In the genomic region with DNA sequence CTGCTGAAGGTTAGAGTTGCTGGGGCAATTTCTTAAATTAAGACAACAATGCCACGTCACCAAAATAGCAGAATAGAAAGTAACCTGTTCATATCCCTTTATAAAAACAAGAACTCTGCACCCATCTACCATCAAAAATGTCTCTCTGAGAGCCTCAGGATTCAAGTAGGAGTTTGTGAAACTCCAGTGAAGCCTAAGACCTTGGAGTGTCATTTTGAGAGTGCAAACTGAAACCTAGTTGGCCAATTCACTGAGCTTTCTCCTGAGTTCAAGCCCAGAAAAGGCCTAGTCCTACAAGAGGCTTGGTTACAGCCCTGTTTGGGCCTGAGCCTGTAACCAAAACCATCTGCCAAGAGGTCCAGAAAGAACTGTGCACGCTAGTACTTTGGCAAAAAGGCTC, we compare ENCODE assay signal across 18 cellular contexts.
DNase-seq lines count a peak whose midpoint lies in the region; ATAC-seq, FAIRE-seq and TF ChIP-seq lines count a peak whose summit lies in the region.
"Had no signal": no experiment of that assay in that cellular context is flagged by ENCODE, and none has a peak within 500 bp of the region (broad histone marks: within the 10 kb centered on the region; RNA-seq: fewer than 3 reads in every experiment).

No MANE protein-coding gene starts in this region.

- ATAC-seq in GM19455 (IDR thresholded peaks at IDR 0.05; ENCODE audit: unreplicated experiment): peak; percentile 78
- peak; percentile 78 for ATAC-seq in HG02759 (IDR thresholded peaks at IDR 0.05; ENCODE audit: unreplicated experiment)
- ATAC-seq in HG03354 (IDR thresholded peaks at IDR 0.05; ENCODE audit: poor library complexity, severe bottlenecking, unreplicated experiment): peak; percentile 50
- ATAC-seq in GM18861 (IDR thresholded peaks at IDR 0.05; ENCODE audit: unreplicated experiment): no peak
- ATAC-seq: activated CD8-positive, alpha-beta T cell treated with anti-CD3 and anti-CD28 coated beads for 36 hours; HepG2; psoas muscle had no signal

- no peak for FAIRE-seq in GM12891 (lab: Jason Lieb, UNC)
- no peak for FAIRE-seq in D721Med (lab: Jason Lieb, UNC)
- FAIRE-seq: bronchial epithelial cell, HepG2, urothelium cell line had no signal

- DNase-seq in GM12891 (ENCODE audit: insufficient read length, low spot score): peak; percentile 2
- DNase-seq in NCI-H1417 (lab: John Stamatoyannopoulos, UW): no peak
- DNase-seq in stimulated activated CD4-positive, alpha-beta T cell treated with anti-CD3 and anti-CD28 coated beads, Interleukin-2, amount 100 ng/mL, for 48 hours: no peak
- DNase-seq in D721Med (ENCODE audit: insufficient read length, low spot score): no peak
- DNase-seq: activated CD8-positive, alpha-beta T cell treated with anti-CD3 and anti-CD28 coated beads for 36 hours; activated gamma-delta T cell treated with Interleukin-2 at 50 U/mL for 16 hours; Caco-2; GOT3; NCI-H1048; NCI-H524; psoas muscle had no signal

- no peak for TF ChIP-seq POLR2A in GM12891 (IDR thresholded peaks at IDR 0.05; ENCODE audit: low read depth, low read length)

- no peak for TF ChIP-seq CTCF in D721Med (IDR thresholded peaks at IDR 0.05; ENCODE audit: insufficient read depth, missing control alignments)

TF ChIP-seq in GM12891, 5 proteins besides CTCF, POLR2A, EP300 and RAD21:
- TF ChIP-seq SPI1 (IDR thresholded peaks at IDR 0.05; ENCODE audit: low read depth, low read length) (peak; percentile 28; the same call in 1 of the 2 replicates), POLR2AphosphoS5 (IDR thresholded peaks at IDR 0.05; ENCODE audit: low read depth, low read length) (no peak)
